24 cellular contexts compared by ENCODE assay signal in genomic region chr7:105367458-105367857, GRCh38.
"Had no signal": no experiment of that assay in that cellular context is flagged by ENCODE, and none has a peak within 500 bp of the region (broad histone marks: within the 10 kb centered on the region; RNA-seq: fewer than 3 reads in every experiment).

No MANE protein-coding gene starts in this region.

- H3K4me3 ChIP-seq: coronary artery, esophagus muscularis mucosa, right lobe of liver, skin epidermis, tibial artery had no signal

- H3K27ac ChIP-seq: coronary artery, esophagus muscularis mucosa, right lobe of liver, skin epidermis, tibial artery had no signal

- H3K27me3 ChIP-seq: esophagus muscularis mucosa, right lobe of liver, tibial artery had no signal

- FAIRE-seq: bronchial epithelial cell, frontal cortex, urothelium cell line had no signal

- H3K36me3 ChIP-seq: esophagus muscularis mucosa, right lobe of liver, tibial artery had no signal

- ATAC-seq: activated CD4-positive, CD25-positive, alpha-beta regulatory T cell treated with anti-CD3 and anti-CD28 coated beads, Interleukin-2, amount 50 U/mL, for 24 hours; activated T-cell treated with anti-CD3 and anti-CD28 coated beads, Interleukin-2, amount 50 U/mL, for 72 hours; stimulated activated effector memory CD8-positive, alpha-beta T cell treated with anti-CD3 and anti-CD28 coated beads, Interleukin-12 subunit alpha, Interleukin-12 subunit beta, amount 100 ng/mL, for 72 hours; stimulated activated naive CD8-positive, alpha-beta T cell treated with anti-CD3 and anti-CD28 coated beads, Interleukin-15, amount 100 ng/mL, for 72 hours had no signal

- DNase-seq: activated CD4-positive, alpha-beta memory T cell treated with anti-CD3 and anti-CD28 coated beads, Interleukin-2, amount 10 ng/mL, durations not matched to agents 7 days and 5 days; activated CD4-positive, alpha-beta T cell treated with anti-CD3 and anti-CD28 coated beads, Interleukin-2, amount 10 ng/mL, durations not matched to agents 24 days and 14 days; activated effector memory CD4-positive, alpha-beta T cell treated with Interleukin-2 at 50 U/mL for 16 hours; activated naive CD4-positive, alpha-beta T cell treated with anti-CD3 and anti-CD28 coated beads for 36 hours; activated naive CD8-positive, alpha-beta T cell treated with anti-CD3 and anti-CD28 coated beads, Interleukin-2, amount 10 ng/mL, durations not matched to agents 7 days and 5 days; activated T-cell treated with anti-CD3 and anti-CD28 coated beads, Interleukin-2, amount 50 U/mL, for 72 hours; amniotic stem cell; hippocampal formation; mesendoderm; naive B cell; occipital lobe; posterior cingulate gyrus; right lobe of liver; stimulated activated CD4-positive, alpha-beta T cell treated with anti-CD3 and anti-CD28 coated beads, Interleukin-1b, Interleukin-23, amount 100 ng/mL, for 48 hours; stimulated activated naive CD8-positive, alpha-beta T cell treated with anti-CD3 and anti-CD28 coated beads, Interleukin-15, amount 100 ng/mL, for 72 hours; tibial artery had no signal

- H3K9me3 ChIP-seq: esophagus muscularis mucosa, right lobe of liver, tibial artery had no signal
